Comparison of ENCODE assay signal across 1 cellular context in genomic region chr19:47322048-47322447, GRCh38.
TF ChIP-seq lines count a peak whose summit lies in the region.

No MANE protein-coding gene starts in this region.

TF ChIP-seq in GM12878, 131 proteins besides CTCF, POLR2A, EP300 and RAD21 (continues in another document):
- no peak for TF ChIP-seq HDGF (IDR thresholded peaks at IDR 0.05)
- no peak for TF ChIP-seq EGR1 (IDR thresholded peaks at IDR 0.05; ENCODE audit: borderline replicate concordance in 1 of 2, low read depth in 2 of 2, low read length in 2 of 2)
- TF ChIP-seq NFYA (IDR thresholded peaks at IDR 0.05; ENCODE audit: borderline replicate concordance, low read depth, low read length): no peak
- no peak for TF ChIP-seq ESRRA (IDR thresholded peaks at IDR 0.05; ENCODE audit: low read length)
- no peak for TF ChIP-seq SIX5 (IDR thresholded peaks at IDR 0.05; ENCODE audit: low read depth, low read length, severe bottlenecking)
- no peak for TF ChIP-seq CREM (IDR thresholded peaks at IDR 0.05; ENCODE audit: low read depth)
- TF ChIP-seq ZNF217 (IDR thresholded peaks at IDR 0.05): no peak
- no peak for TF ChIP-seq RCOR1 (conservative IDR thresholded peaks at IDR 0.05; ENCODE audit: low read depth, low read length)
- TF ChIP-seq FOS (IDR thresholded peaks at IDR 0.05; ENCODE audit: borderline replicate concordance, extremely low read depth, insufficient read length): no peak
- TF ChIP-seq ASH2L (IDR thresholded peaks at IDR 0.05; ENCODE audit: borderline replicate concordance, low read depth): no peak
- TF ChIP-seq MTA3 (IDR thresholded peaks at IDR 0.05; ENCODE audit: borderline replicate concordance, low read length): no peak
- no peak for TF ChIP-seq SMAD1 (IDR thresholded peaks at IDR 0.05; ENCODE audit: low read depth, partially characterized antibody)
- TF ChIP-seq RB1 (IDR thresholded peaks at IDR 0.05; ENCODE audit: borderline replicate concordance): no peak
- TF ChIP-seq NBN (IDR thresholded peaks at IDR 0.05): no peak
- TF ChIP-seq IRF4 (IDR thresholded peaks at IDR 0.05; ENCODE audit: low read depth, low read length): no peak
- TF ChIP-seq TCF3 (IDR thresholded peaks at IDR 0.05; ENCODE audit: borderline replicate concordance, insufficient read depth, low read depth, low read length): no peak
- TF ChIP-seq PAX5 (IDR thresholded peaks at IDR 0.05; ENCODE audit: borderline replicate concordance, low read depth, low read length): no peak
- no peak for TF ChIP-seq RBBP5 (conservative IDR thresholded peaks at IDR 0.05)
- TF ChIP-seq NR2C2 (IDR thresholded peaks at IDR 0.05; ENCODE audit: borderline replicate concordance, control insufficient read depth, insufficient read length, low read depth): no peak
- TF ChIP-seq STAT3 (IDR thresholded peaks at IDR 0.05; ENCODE audit: low read depth, low read length): no peak
- TF ChIP-seq IKZF1 (conservative IDR thresholded peaks at IDR 0.05): peak; percentile 31
- no peak for TF ChIP-seq ZNF592 (IDR thresholded peaks at IDR 0.05)
- TF ChIP-seq STAT1 (conservative IDR thresholded peaks at IDR 0.05): no peak
- TF ChIP-seq ZBTB4 (CRISPR knock-in tag; IDR thresholded peaks at IDR 0.05): no peak
- TF ChIP-seq CHD4 (IDR thresholded peaks at IDR 0.05): no peak
- TF ChIP-seq RFX5 (IDR thresholded peaks at IDR 0.05; ENCODE audit: low read depth, low read length): no peak
- TF ChIP-seq, protein P1, sequence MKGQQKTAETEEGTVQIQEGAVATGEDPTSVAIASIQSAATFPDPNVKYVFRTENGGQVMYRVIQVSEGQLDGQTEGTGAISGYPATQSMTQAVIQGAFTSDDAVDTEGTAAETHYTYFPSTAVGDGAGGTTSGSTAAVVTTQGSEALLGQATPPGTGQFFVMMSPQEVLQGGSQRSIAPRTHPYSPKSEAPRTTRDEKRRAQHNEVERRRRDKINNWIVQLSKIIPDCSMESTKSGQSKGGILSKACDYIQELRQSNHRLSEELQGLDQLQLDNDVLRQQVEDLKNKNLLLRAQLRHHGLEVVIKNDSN (IDR thresholded peaks at IDR 0.05; ENCODE audit: borderline replicate concordance, extremely low read length, insufficient read depth, low read depth, low read length): no peak
- TF ChIP-seq JUNB (IDR thresholded peaks at IDR 0.05): no peak
- no peak for TF ChIP-seq RELA (IDR thresholded peaks at IDR 0.05; ENCODE audit: borderline replicate concordance, partially characterized antibody)
- no peak for TF ChIP-seq E4F1 (IDR thresholded peaks at IDR 0.05; ENCODE audit: borderline replicate concordance, partially characterized antibody)
- TF ChIP-seq BCL11A (IDR thresholded peaks at IDR 0.05; ENCODE audit: low read depth, low read length): no peak
- no peak for TF ChIP-seq MXI1 (IDR thresholded peaks at IDR 0.05; ENCODE audit: low read depth, low read length)
- no peak for TF ChIP-seq ZNF274 (IDR thresholded peaks at IDR 0.05; ENCODE audit: insufficient read depth, insufficient read length)
- TF ChIP-seq IKZF2 (IDR thresholded peaks at IDR 0.05): peak in 1 of 2 experiments; percentile 43; a peak in 2 of 4 replicates
- TF ChIP-seq WRNIP1 (IDR thresholded peaks at IDR 0.05; ENCODE audit: borderline replicate concordance, low read depth, low read length): no peak
- no peak for TF ChIP-seq CEBPB (IDR thresholded peaks at IDR 0.05; ENCODE audit: borderline replicate concordance in 1 of 2, low read depth in 2 of 2, low read length in 2 of 2)
- no peak for TF ChIP-seq GATAD2B (conservative IDR thresholded peaks at IDR 0.05; ENCODE audit: low read depth)
- no peak for TF ChIP-seq BRCA1 (IDR thresholded peaks at IDR 0.05; ENCODE audit: low read depth, low read length)
- TF ChIP-seq, protein P2, sequence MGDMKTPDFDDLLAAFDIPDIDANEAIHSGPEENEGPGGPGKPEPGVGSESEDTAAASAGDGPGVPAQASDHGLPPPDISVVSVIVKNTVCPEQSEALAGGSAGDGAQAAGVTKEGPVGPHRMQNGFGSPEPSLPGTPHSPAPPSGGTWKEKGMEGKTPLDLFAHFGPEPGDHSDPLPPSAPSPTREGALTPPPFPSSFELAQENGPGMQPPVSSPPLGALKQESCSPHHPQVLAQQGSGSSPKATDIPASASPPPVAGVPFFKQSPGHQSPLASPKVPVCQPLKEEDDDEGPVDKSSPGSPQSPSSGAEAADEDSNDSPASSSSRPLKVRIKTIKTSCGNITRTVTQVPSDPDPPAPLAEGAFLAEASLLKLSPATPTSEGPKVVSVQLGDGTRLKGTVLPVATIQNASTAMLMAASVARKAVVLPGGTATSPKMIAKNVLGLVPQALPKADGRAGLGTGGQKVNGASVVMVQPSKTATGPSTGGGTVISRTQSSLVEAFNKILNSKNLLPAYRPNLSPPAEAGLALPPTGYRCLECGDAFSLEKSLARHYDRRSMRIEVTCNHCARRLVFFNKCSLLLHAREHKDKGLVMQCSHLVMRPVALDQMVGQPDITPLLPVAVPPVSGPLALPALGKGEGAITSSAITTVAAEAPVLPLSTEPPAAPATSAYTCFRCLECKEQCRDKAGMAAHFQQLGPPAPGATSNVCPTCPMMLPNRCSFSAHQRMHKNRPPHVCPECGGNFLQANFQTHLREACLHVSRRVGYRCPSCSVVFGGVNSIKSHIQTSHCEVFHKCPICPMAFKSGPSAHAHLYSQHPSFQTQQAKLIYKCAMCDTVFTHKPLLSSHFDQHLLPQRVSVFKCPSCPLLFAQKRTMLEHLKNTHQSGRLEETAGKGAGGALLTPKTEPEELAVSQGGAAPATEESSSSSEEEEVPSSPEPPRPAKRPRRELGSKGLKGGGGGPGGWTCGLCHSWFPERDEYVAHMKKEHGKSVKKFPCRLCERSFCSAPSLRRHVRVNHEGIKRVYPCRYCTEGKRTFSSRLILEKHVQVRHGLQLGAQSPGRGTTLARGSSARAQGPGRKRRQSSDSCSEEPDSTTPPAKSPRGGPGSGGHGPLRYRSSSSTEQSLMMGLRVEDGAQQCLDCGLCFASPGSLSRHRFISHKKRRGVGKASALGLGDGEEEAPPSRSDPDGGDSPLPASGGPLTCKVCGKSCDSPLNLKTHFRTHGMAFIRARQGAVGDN (IDR thresholded peaks at IDR 0.05): no peak
- TF ChIP-seq NR2F1 (conservative IDR thresholded peaks at IDR 0.05): no peak
- TF ChIP-seq MEF2B (IDR thresholded peaks at IDR 0.05; ENCODE audit: partially characterized antibody, poor library complexity, severe bottlenecking): peak; percentile 36
- TF ChIP-seq, protein P3, sequence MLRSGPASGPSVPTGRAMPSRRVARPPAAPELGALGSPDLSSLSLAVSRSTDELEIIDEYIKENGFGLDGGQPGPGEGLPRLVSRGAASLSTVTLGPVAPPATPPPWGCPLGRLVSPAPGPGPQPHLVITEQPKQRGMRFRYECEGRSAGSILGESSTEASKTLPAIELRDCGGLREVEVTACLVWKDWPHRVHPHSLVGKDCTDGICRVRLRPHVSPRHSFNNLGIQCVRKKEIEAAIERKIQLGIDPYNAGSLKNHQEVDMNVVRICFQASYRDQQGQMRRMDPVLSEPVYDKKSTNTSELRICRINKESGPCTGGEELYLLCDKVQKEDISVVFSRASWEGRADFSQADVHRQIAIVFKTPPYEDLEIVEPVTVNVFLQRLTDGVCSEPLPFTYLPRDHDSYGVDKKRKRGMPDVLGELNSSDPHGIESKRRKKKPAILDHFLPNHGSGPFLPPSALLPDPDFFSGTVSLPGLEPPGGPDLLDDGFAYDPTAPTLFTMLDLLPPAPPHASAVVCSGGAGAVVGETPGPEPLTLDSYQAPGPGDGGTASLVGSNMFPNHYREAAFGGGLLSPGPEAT (IDR thresholded peaks at IDR 0.05; ENCODE audit: low read depth): peak; percentile 33; the same call in 1 of the 2 replicates
- peak; percentile 44; the same call in 1 of the 2 replicates for TF ChIP-seq MTA2 (IDR thresholded peaks at IDR 0.05; ENCODE audit: low read depth)
- TF ChIP-seq SPI1 (IDR thresholded peaks at IDR 0.05; ENCODE audit: borderline replicate concordance, insufficient read depth, low read depth, low read length): peak; percentile 18; the same call in 1 of the 2 replicates
- TF ChIP-seq POLR2AphosphoS5 (IDR thresholded peaks at IDR 0.05; ENCODE audit: low read length): no peak
- no peak for TF ChIP-seq BMI1 (IDR thresholded peaks at IDR 0.05; ENCODE audit: borderline replicate concordance)
- TF ChIP-seq SP1 (IDR thresholded peaks at IDR 0.05; ENCODE audit: low read depth, low read length): no peak
